ENCODE assay signal across 2 cellular contexts in genomic region chr3:100447067-100447466, GRCh38.
TF ChIP-seq lines count a peak whose summit lies in the region.

No MANE protein-coding gene starts in this region.

TF ChIP-seq in HEK293, 187 proteins besides CTCF, POLR2A, EP300 and RAD21:
- TF ChIP-seq ZNF146 (tag by site-specific recombination; IDR thresholded peaks at IDR 0.05): peak; percentile 76

TF ChIP-seq in K562, 482 proteins besides CTCF, POLR2A, EP300 and RAD21:
- TF ChIP-seq ZNF146 (CRISPR knock-in tag; IDR thresholded peaks at IDR 0.05; ENCODE audit: unreplicated experiment) (peak; percentile 82), BCOR (IDR thresholded peaks at IDR 0.05) (0 out of 2 replicates have a peak, but pooled peaks have one; percentile 41), RBM25 (IDR thresholded peaks at IDR 0.05; ENCODE audit: low read depth, low read length, severe bottlenecking) (peak; percentile 3), KDM1A (IDR thresholded peaks at IDR 0.05) (0 out of 4 replicates have a peak, but pooled peaks of 1 of the 2 experiments have one; percentile 16)
